8 cellular contexts compared by ENCODE assay signal in genomic region chr14:91649930-91650329, GRCh38.
DNase-seq lines count a peak whose midpoint lies in the region; ATAC-seq and TF ChIP-seq lines count a peak whose summit lies in the region.

No MANE protein-coding gene starts in this region.

- DNase-seq in COR-L47 (lab: John Stamatoyannopoulos, UW) (peak; percentile 34), GM13977 (ENCODE audit: low spot score) (peak; percentile 58), RWPE1 (ENCODE audit: low spot score) (peak; percentile 53), fibroblast of peridontal ligament (ENCODE audit: extremely low read depth) (peak; percentile 61), renal cortical epithelial cell (ENCODE audit: low read depth) (peak; percentile 55), NCI-H146 (lab: John Stamatoyannopoulos, UW) (no peak)

- CTCF ChIA-PET in RWPE1 (lab: Yijun Ruan, JAX) = interaction anchor here (0.5 to 1.2 kb wide), 11 partner anchors 20 to 358 kb away, joined by 3 to 7 read pairs (median 3); no protein-coding TSS in a partner anchor

- TF ChIP-seq CTCF in GM13977 (IDR thresholded peaks at IDR 0.05; ENCODE audit: extremely low read depth, insufficient read depth, missing control alignments) (peak; percentile 42), RWPE1 (conservative IDR thresholded peaks at IDR 0.05; ENCODE audit: low read depth) (peak; percentile 59; the same call in 1 of the 2 replicates)

- no peak overlapping the region for H3K27ac ChIP-seq in RWPE1

- ATAC-seq in HG03175 (IDR thresholded peaks at IDR 0.05; ENCODE audit: unreplicated experiment) (no peak), HG02571 (IDR thresholded peaks at IDR 0.05; ENCODE audit: unreplicated experiment) (no peak)

- in situ Hi-C loops in GM13977 (cut with MboI; ENCODE audit: low pct_unique_long_range_greater_than_20kb, low sequenced_read_pairs, unreplicated experiment) = no loop called here

- POLR2A ChIA-PET in RWPE1 (lab: Yijun Ruan, JAX; ENCODE audit: low non-redundant PET) = no interaction called here
